In the genomic region with DNA sequence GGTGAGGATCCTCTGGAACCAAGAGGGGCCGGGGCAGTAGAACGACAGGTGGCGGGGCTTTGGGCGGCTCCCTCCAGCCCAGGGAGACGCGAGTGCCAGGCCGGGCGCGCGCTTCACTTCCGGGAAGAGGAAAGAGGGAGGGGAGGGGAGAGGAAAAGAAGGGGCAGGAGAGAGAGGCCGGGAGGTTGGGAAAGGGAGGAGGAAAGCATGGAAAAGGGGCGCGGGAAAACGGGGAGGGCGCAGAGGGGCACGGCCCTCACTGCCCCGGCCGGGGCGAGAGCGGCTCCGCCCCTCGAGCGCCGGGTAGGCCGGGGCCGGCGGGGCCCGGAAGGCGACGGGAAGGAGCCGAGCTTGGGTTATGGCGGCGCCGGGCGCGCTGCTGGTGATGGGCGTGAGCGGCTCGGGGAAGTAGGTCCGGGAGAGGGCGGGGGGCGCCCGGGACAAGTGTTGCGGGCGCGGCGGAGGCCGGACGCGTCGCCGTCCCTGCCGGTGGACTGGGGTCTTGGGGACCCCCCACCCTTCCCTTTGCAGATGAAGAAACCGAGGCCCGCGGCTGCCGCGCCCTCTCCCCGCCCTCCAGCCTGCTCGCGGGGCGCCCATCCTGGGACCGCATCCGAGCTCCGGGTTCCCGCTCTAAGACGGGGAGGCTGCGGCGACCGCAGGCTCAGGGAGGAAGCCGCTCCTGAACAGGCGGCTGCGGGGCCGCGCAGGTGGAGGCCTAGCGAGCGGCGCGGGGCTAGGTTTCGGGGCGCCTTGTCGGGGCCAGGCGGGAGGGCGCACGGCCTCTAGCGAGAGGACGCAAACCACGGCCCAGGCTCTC, we compare ENCODE assay signal across 8 cellular contexts. TPM values are rescaled to one million over a fixed set of nuclear protein-coding genes. Genes with fewer than 3 reads are reported as not detected.
A peak's percentile ranks its signal among the peaks of the same experiment; 100 is the strongest.
DNase-seq lines count a peak whose midpoint lies in the region; ATAC-seq lines count a peak whose summit lies in the region.

A gene (plus strand): TSS at position 330 of the 820 bp plus-strand sequence. CDS start 29 bp downstream, at position 359.

- H3K27ac Mint-ChIP-seq in activated CD4-positive, alpha-beta memory T cell treated with anti-CD3 and anti-CD28 coated beads, Interleukin-2, amount 10 ng/mL, durations not matched to agents 7 days and 5 days: peak within 1 kb of the TSS; percentile 92
- peak within 1 kb of the TSS; percentile 98 for H3K27ac Mint-ChIP-seq in memory B cell

- peak; percentile 76 for ATAC-seq in GM18868 (IDR thresholded peaks at IDR 0.05; ENCODE audit: unreplicated experiment)
- peak; percentile 80 for ATAC-seq in HG03095 (IDR thresholded peaks at IDR 0.05; ENCODE audit: unreplicated experiment)
- ATAC-seq in memory B cell (ENCODE audit: low read depth): peak; percentile 85

- POLR2A ChIA-PET in activated CD4-positive, alpha-beta memory T cell treated with anti-CD3 and anti-CD28 coated beads, Interleukin-2, amount 10 ng/mL, durations not matched to agents 7 days and 5 days (lab: Charles Lee): interaction anchor here (0.8 to 3.3 kb wide), 16 partner anchors 10 to 357 kb away, joined by 3 to 79 read pairs (median 4); a partner anchor contains a TSS

- peaks cover 19% of the 10 kb centered on the region for H3K36me3 Mint-ChIP-seq in activated CD4-positive, alpha-beta memory T cell treated with anti-CD3 and anti-CD28 coated beads, Interleukin-2, amount 10 ng/mL, durations not matched to agents 7 days and 5 days (ENCODE audit: low read depth)
- peaks cover 6% of the 10 kb centered on the region for H3K36me3 Mint-ChIP-seq in memory B cell

- peak within 1 kb of the TSS; percentile 85 for H3K4me3 Mint-ChIP-seq in activated CD4-positive, alpha-beta memory T cell treated with anti-CD3 and anti-CD28 coated beads, Interleukin-2, amount 10 ng/mL, durations not matched to agents 7 days and 5 days
- peak within 1 kb of the TSS; percentile 96 for H3K4me3 Mint-ChIP-seq in memory B cell

- CTCF ChIA-PET in activated CD4-positive, alpha-beta memory T cell treated with anti-CD3 and anti-CD28 coated beads, Interleukin-2, amount 10 ng/mL, durations not matched to agents 7 days and 5 days (lab: Charles Lee): interaction anchor here (1.0 to 3.3 kb wide), 6 partner anchors 15 to 298 kb away, joined by 3 to 18 read pairs (median 7); a partner anchor contains a TSS

- H3K4me1 Mint-ChIP-seq in activated CD4-positive, alpha-beta memory T cell treated with anti-CD3 and anti-CD28 coated beads, Interleukin-2, amount 10 ng/mL, durations not matched to agents 7 days and 5 days: peaks cover 35% of the 10 kb centered on the region
- peaks cover 29% of the 10 kb centered on the region for H3K4me1 Mint-ChIP-seq in memory B cell

- no peaks in the 10 kb centered on the region for H3K9me3 Mint-ChIP-seq in activated CD4-positive, alpha-beta memory T cell treated with anti-CD3 and anti-CD28 coated beads, Interleukin-2, amount 10 ng/mL, durations not matched to agents 7 days and 5 days
- H3K9me3 Mint-ChIP-seq in memory B cell: no peaks in the 10 kb centered on the region

- peaks cover 2% of the 10 kb centered on the region for H3K27me3 Mint-ChIP-seq in activated CD4-positive, alpha-beta memory T cell treated with anti-CD3 and anti-CD28 coated beads, Interleukin-2, amount 10 ng/mL, durations not matched to agents 7 days and 5 days
- no peaks in the 10 kb centered on the region for H3K27me3 Mint-ChIP-seq in memory B cell

- peak; percentile 80 for DNase-seq in AG08396 (ENCODE audit: low spot score)
- DNase-seq in NCI-H226: peak; percentile 63
- DNase-seq in activated CD4-positive, alpha-beta memory T cell treated with anti-CD3 and anti-CD28 coated beads, Interleukin-2, amount 10 ng/mL, durations not matched to agents 7 days and 5 days: peak; percentile 71
- peak; percentile 45 for DNase-seq in effector CD4-positive, alpha-beta T cell
- peak; percentile 47 to 69 for DNase-seq in memory B cell (ENCODE audit: low spot score in 2 of 2)
- DNase-seq in stimulated activated CD8-positive, alpha-beta memory T cell treated with anti-CD3 and anti-CD28 coated beads, Interleukin-15, amount 100 ng/mL, for 1 hour (ENCODE audit: low read depth): peak; percentile 35

RNA-seq across cellular contexts. Expression of the gene that starts here (rescaled TPM):
- 1 to 10 TPM; 8.2 to 9.0 TPM for total RNA-seq in activated CD4-positive, alpha-beta memory T cell treated with anti-CD3 and anti-CD28 coated beads, Interleukin-2, amount 10 ng/mL, durations not matched to agents 7 days and 5 days

Comparison
In these comparisons a context has a peak if more than half of its experiments do, and no peak if none do; other contexts are left out.
1. Peak in every context shown above with its lines: DNase-seq and ATAC-seq.